19 cellular contexts compared by ENCODE assay signal in the genomic region with DNA sequence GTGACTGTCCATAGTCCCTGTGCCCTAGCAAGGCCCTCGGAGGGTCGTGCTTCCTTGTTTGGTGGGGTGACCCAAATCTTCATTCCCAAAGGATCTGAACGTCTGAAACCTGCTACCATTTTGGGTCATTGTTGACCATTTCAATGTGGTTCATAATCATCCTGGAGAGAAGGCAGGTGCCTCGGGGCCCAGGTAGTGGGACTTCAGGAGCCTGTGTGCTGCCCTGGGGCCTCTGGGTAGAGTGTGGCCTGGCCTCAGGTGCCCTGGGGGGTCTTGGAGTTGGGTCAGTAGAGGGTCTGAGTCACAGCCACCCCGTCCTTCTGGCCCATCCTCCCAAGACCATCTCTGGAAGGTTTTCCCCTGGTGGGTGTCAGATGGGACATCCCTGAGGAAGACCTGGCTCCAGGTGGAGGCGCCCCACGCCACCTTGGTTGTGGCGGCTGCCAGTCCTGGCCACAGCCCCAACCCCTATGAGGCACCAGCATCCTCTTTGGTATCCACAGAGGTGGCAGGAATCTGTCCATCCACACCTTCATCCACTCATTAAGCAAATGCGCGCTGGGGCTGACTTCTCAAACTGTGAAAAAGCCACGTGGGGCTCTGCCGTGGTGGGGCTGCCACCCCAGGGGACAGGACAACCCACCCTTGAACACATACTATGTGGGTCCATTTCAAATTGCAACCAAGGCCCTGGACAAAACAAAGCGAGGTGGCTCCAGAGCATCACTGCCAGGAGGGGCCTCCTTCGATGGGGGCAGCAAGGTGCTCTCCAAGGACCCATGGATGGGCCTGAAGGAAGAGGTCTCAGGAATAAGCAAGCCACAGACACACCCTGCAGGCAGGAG. TPM values are rescaled to one million over a fixed set of nuclear protein-coding genes. Genes with fewer than 3 reads are reported as not detected.
"Had no signal": no experiment of that assay in that cellular context is flagged by ENCODE, and none has a peak within 500 bp of the region (broad histone marks: within the 10 kb centered on the region; RNA-seq: fewer than 3 reads in every experiment).

No MANE protein-coding gene starts in this region.

- H3K27ac ChIP-seq: adrenal gland, epithelial cell of prostate, hepatocyte, pancreas, right lobe of liver, vagina had no signal

- ATAC-seq: activated naive CD4-positive, alpha-beta T cell treated with anti-CD3 and anti-CD28 coated beads, Interleukin-2, amount 50 U/mL, for 72 hours; activated T-helper 17 cell treated with anti-CD3 and anti-CD28 coated beads, Interleukin-2, amount 50 U/mL, for 72 hours; pancreas; right lobe of liver; stimulated activated naive B cell treated with anti-CD40 and anti-IgM and Interleukin-4, amounts not matched to agents 10 μg/mL and 1 μg/mL and 100 μg/mL, for 72 hours had no signal

- H3K36me3 Mint-ChIP-seq: activated naive CD4-positive, alpha-beta T cell treated with anti-CD3 and anti-CD28 coated beads, Interleukin-2, amount 50 U/mL, for 72 hours; stimulated activated naive B cell treated with anti-CD40 and anti-IgM and Interleukin-4, amounts not matched to agents 10 μg/mL and 1 μg/mL and 100 μg/mL, for 72 hours had no signal

- H3K4me3 Mint-ChIP-seq: activated T-helper 17 cell treated with anti-CD3 and anti-CD28 coated beads, Interleukin-2, amount 50 U/mL, for 72 hours; dendritic cell treated with granulocyte-macrophage colony-stimulating factor and Interleukin-4, amounts not matched to agents 40 ng/mL and 50 ng/mL, for 4 days; stimulated activated naive B cell treated with anti-CD40 and anti-IgM and Interleukin-4, amounts not matched to agents 10 μg/mL and 1 μg/mL and 100 μg/mL, for 72 hours had no signal

- H3K27ac Mint-ChIP-seq: activated naive CD4-positive, alpha-beta T cell treated with anti-CD3 and anti-CD28 coated beads, Interleukin-2, amount 50 U/mL, for 72 hours; activated T-helper 17 cell treated with anti-CD3 and anti-CD28 coated beads, Interleukin-2, amount 50 U/mL, for 72 hours; dendritic cell treated with granulocyte-macrophage colony-stimulating factor and Interleukin-4, amounts not matched to agents 40 ng/mL and 50 ng/mL, for 4 days; stimulated activated naive B cell treated with anti-CD40 and anti-IgM and Interleukin-4, amounts not matched to agents 10 μg/mL and 1 μg/mL and 100 μg/mL, for 72 hours had no signal

- H3K4me3 ChIP-seq: adrenal gland, hepatocyte, pancreas, right lobe of liver, vagina had no signal

- DNase-seq: activated CD4-positive, alpha-beta T cell treated with anti-CD3 and anti-CD28 coated beads for 1 hour; activated CD4-positive, alpha-beta T cell treated with anti-CD3 and anti-CD28 coated beads, Interleukin-2, amount 50 U/mL, for 4 hours; activated T-cell treated with anti-CD3 and anti-CD28 coated beads for 4 hours; foreskin fibroblast; mammary epithelial cell; stimulated activated naive B cell treated with anti-CD40 and anti-IgM and Interleukin-4, amounts not matched to agents 10 μg/mL and 1 μg/mL and 100 μg/mL, for 72 hours; T-helper 1 cell; T1000 had no signal

- H3K36me3 ChIP-seq: adrenal gland, pancreas, right lobe of liver, vagina had no signal

- H3K4me1 Mint-ChIP-seq: activated T-helper 17 cell treated with anti-CD3 and anti-CD28 coated beads, Interleukin-2, amount 50 U/mL, for 72 hours; stimulated activated naive B cell treated with anti-CD40 and anti-IgM and Interleukin-4, amounts not matched to agents 10 μg/mL and 1 μg/mL and 100 μg/mL, for 72 hours had no signal

- H3K9me3 ChIP-seq: adrenal gland, pancreas, right lobe of liver, vagina had no signal

- H3K9me3 Mint-ChIP-seq: activated naive CD4-positive, alpha-beta T cell treated with anti-CD3 and anti-CD28 coated beads, Interleukin-2, amount 50 U/mL, for 72 hours; activated T-helper 17 cell treated with anti-CD3 and anti-CD28 coated beads, Interleukin-2, amount 50 U/mL, for 72 hours; dendritic cell treated with granulocyte-macrophage colony-stimulating factor and Interleukin-4, amounts not matched to agents 40 ng/mL and 50 ng/mL, for 4 days had no signal

- H3K4me1 ChIP-seq: adrenal gland, pancreas, right lobe of liver, vagina had no signal

- H3K27me3 ChIP-seq: adrenal gland, hepatocyte, pancreas, right lobe of liver, vagina had no signal

RNA-seq across cellular contexts. Expression of gene FCN1, which starts 41.6 kb away (rescaled TPM):
- total RNA-seq: activated CD8-positive, alpha-beta memory T cell treated with anti-CD3 and anti-CD28 coated beads for 36 hours; activated naive CD4-positive, alpha-beta T cell treated with anti-CD3 and anti-CD28 coated beads, Interleukin-2, amount 50 U/mL, for 72 hours; activated T-helper 17 cell treated with anti-CD3 and anti-CD28 coated beads, Interleukin-2, amount 50 U/mL, for 72 hours; bronchial epithelial cell; hepatocyte; mammary epithelial cell had no signal
- polyA plus RNA-seq: hepatocyte, mammary epithelial cell had no signal
